21 cellular contexts compared by ENCODE assay signal in the genomic region with DNA sequence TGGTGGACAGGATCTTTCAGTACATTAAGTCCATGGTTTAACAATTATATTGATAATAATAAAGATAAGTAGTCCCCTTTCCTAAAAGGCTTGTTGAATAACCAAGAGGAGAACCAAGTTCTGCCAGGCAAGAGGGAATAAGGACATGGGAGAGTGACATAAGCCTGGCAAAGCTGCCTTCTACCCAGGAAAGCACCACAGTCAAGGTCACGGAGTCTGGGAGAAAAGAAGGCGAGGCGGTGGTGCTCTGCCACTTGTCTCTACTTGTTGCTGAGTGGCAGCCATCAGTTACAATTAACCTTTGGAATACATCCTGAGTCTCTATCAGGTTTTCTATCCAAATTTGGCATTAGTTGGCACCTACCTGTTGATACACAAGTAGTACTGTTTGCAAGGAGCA.
A peak's percentile ranks its signal among the peaks of the same experiment; 100 is the strongest.
DNase-seq lines count a peak whose midpoint lies in the region; ATAC-seq and TF ChIP-seq lines count a peak whose summit lies in the region.
"Had no signal": no experiment of that assay in that cellular context is flagged by ENCODE, and none has a peak within 500 bp of the region (broad histone marks: within the 10 kb centered on the region; RNA-seq: fewer than 3 reads in every experiment).

No MANE protein-coding gene starts in this region.

- H3K4me1 ChIP-seq in HEK293 (ENCODE audit: control insufficient read depth, insufficient read depth, low read length) (no peaks in the 10 kb centered on the region), mesendoderm (ENCODE audit: control insufficient read depth, low read depth, low read length) (peaks cover 15% of the 10 kb centered on the region)
- H3K4me1 ChIP-seq: BLaER1 had no signal

- in situ Hi-C loops in KBM-7 (cut with MboI; ENCODE audit: low pct_unique_long_range_greater_than_20kb, low sequenced_read_pairs) = no loop called here

- H3K79me2 ChIP-seq in mesendoderm (ENCODE audit: control insufficient read depth, insufficient read depth, low read length) = no peaks in the 10 kb centered on the region

- ATAC-seq in HG03571 (IDR thresholded peaks at IDR 0.05; ENCODE audit: unreplicated experiment) = no peak
- ATAC-seq: CD8-positive, alpha-beta T cell; GM12878; HCT116 had no signal

- no peak overlapping the region for H3K9ac ChIP-seq in mesendoderm (ENCODE audit: low read length)
- H3K9ac ChIP-seq: BLaER1, GM23248 had no signal

- no peak overlapping the region for H3K27ac ChIP-seq in HEK293 (ENCODE audit: extremely low read depth, low read depth, low read length)
- no peak overlapping the region for H3K27ac ChIP-seq in mesendoderm (ENCODE audit: low read depth, low read length)
- H3K27ac ChIP-seq: 22Rv1, BLaER1, C4-2B, GM23248 had no signal

- WGBS in mesendoderm (ENCODE audit: extremely low coverage, insufficient coverage, low lambda C conversion rate) = no CpG with 5 or more reads among the region's 3 CpGs

- peak overlapping the region; percentile 53 for H2BK5ac ChIP-seq in mesendoderm (ENCODE audit: low read length)

- no peak overlapping the region for H3K23ac ChIP-seq in mesendoderm (ENCODE audit: low read length)

- no peaks in the 10 kb centered on the region for H3K9me3 ChIP-seq in HEK293 (ENCODE audit: control insufficient read depth, insufficient read depth, low read depth, low read length)
- H3K9me3 ChIP-seq: BLaER1, Caco-2 had no signal

- H2AK5ac ChIP-seq in mesendoderm (ENCODE audit: low read length) = peak overlapping the region; percentile 98

- H4K5ac ChIP-seq in mesendoderm (ENCODE audit: low read length) = no peak overlapping the region

- POLR2A ChIA-PET in HEK293 (lab: Yijun Ruan, JAX) = no interaction called here

- DNase-seq in epithelial cell of esophagus (ENCODE audit: low read depth) = peak; percentile 28
- no peak for DNase-seq in mesendoderm
- no peak for DNase-seq in kidney tubule cell (ENCODE audit: low spot score)
- DNase-seq in KBM-7 = no peak
- DNase-seq: Caco-2; CD4-positive, CD25-positive, alpha-beta regulatory T cell; CD8-positive, alpha-beta T cell; DMS153; DMS79; EL; GDM1; GM23248; H7; HFFc6 had no signal

- no peak overlapping the region for H3K4me2 ChIP-seq in mesendoderm (ENCODE audit: low read length)
- H3K4me2 ChIP-seq: BLaER1 had no signal

- H4K8ac ChIP-seq in mesendoderm (ENCODE audit: low read depth, low read length) = no peak overlapping the region

- no peak overlapping the region for H3K4me3 ChIP-seq in HEK293 (ENCODE audit: low read depth, low read length)
- H3K4me3 ChIP-seq in epithelial cell of esophagus (ENCODE audit: low read length) = no peak overlapping the region
- H3K4me3 ChIP-seq in mesendoderm (ENCODE audit: low read length) = no peak overlapping the region
- H3K4me3 ChIP-seq: BLaER1, GM12878, GM23248 had no signal

- no peak overlapping the region for H3K18ac ChIP-seq in mesendoderm (ENCODE audit: low read length)

- no peak overlapping the region for H2BK120ac ChIP-seq in mesendoderm (ENCODE audit: low read depth, low read length)

- H2BK15ac ChIP-seq in mesendoderm (replicated peaks; ENCODE audit: low read depth) = no peak overlapping the region

- no peak overlapping the region for H3K4ac ChIP-seq in mesendoderm (ENCODE audit: low read depth, low read length)

- H3K27me3 ChIP-seq in mesendoderm (ENCODE audit: insufficient read depth, low read length, poor library complexity) = no peaks in the 10 kb centered on the region
- H3K27me3 ChIP-seq: BLaER1 had no signal

- H3K36me3 ChIP-seq in HEK293 (ENCODE audit: control insufficient read depth in 2 of 2, insufficient read depth in 1 of 2, low read length in 2 of 2) (no peaks in the 10 kb centered on the region), mesendoderm (ENCODE audit: control insufficient read depth, insufficient read depth, low read length) (no peaks in the 10 kb centered on the region)
- H3K36me3 ChIP-seq: BLaER1 had no signal

- TF ChIP-seq CTCF in HEK293 (tag by site-specific recombination; IDR thresholded peaks at IDR 0.05) (no peak), epithelial cell of esophagus (IDR thresholded peaks at IDR 0.05; ENCODE audit: insufficient read depth, low read depth, low read length, missing control alignments) (no peak)

- CTCF ChIA-PET in HEK293 (lab: Yijun Ruan, JAX) = interaction anchor here (1.2 kb wide), 1 partner anchor 112 kb away, joined by 4 read pairs; no protein-coding TSS in a partner anchor

- H3K79me1 ChIP-seq in mesendoderm (ENCODE audit: low read length) = no peaks in the 10 kb centered on the region

- H3K56ac ChIP-seq in mesendoderm (ENCODE audit: low read length) = no peak overlapping the region

TF ChIP-seq in HEK293, 187 proteins besides CTCF, POLR2A, EP300 and RAD21:
- TF ChIP-seq KLF8 (tag by site-specific recombination; IDR thresholded peaks at IDR 0.05) = no peak
- peak; percentile 49 for TF ChIP-seq SCRT2 (tag by site-specific recombination; IDR thresholded peaks at IDR 0.05)
